In genomic region chr15:67744331-67745058, GRCh38 we compare ENCODE assay signal across 18 cellular contexts.
DNase-seq lines count a peak whose midpoint lies in the region; ATAC-seq and TF ChIP-seq lines count a peak whose summit lies in the region.
"Had no signal": no experiment of that assay in that cellular context is flagged by ENCODE, and none has a peak within 500 bp of the region (broad histone marks: within the 10 kb centered on the region; RNA-seq: fewer than 3 reads in every experiment).

No MANE protein-coding gene starts in this region.

- no peaks in the 10 kb centered on the region for H3K36me3 Mint-ChIP-seq in CD4-positive, alpha-beta T cell (ENCODE audit: low read depth)
- peaks cover 10% of the 10 kb centered on the region for H3K36me3 Mint-ChIP-seq in dendritic cell treated with granulocyte-macrophage colony-stimulating factor and Interleukin-4, amounts not matched to agents 40 ng/mL and 50 ng/mL, for 4 days (ENCODE audit: low read depth)

- no peaks in the 10 kb centered on the region for H3K9me3 ChIP-seq in CD4-positive, alpha-beta T cell (ENCODE audit: control insufficient read depth, low read length)
- no peaks in the 10 kb centered on the region for H3K9me3 ChIP-seq in OCI-LY3 (ENCODE audit: insufficient read depth, low read length)
- H3K9me3 ChIP-seq: neutrophil, right lobe of liver had no signal

- TF ChIP-seq CTCF in CD4-positive, alpha-beta T cell (IDR thresholded peaks at IDR 0.05), result no peak
- TF ChIP-seq CTCF in OCI-LY3 (IDR thresholded peaks at IDR 0.05; ENCODE audit: low read depth, low read length), result no peak

- no peak for ATAC-seq in CD4-positive, alpha-beta T cell (ENCODE audit: poor library complexity)
- no peak for ATAC-seq in HG03095 (IDR thresholded peaks at IDR 0.05; ENCODE audit: unreplicated experiment)
- no peak for ATAC-seq in HG03521 (IDR thresholded peaks at IDR 0.05; ENCODE audit: unreplicated experiment)

- peak overlapping the region; percentile 45 for H3K4me3 Mint-ChIP-seq in CD4-positive, alpha-beta T cell
- H3K4me3 Mint-ChIP-seq in dendritic cell treated with granulocyte-macrophage colony-stimulating factor and Interleukin-4, amounts not matched to agents 40 ng/mL and 50 ng/mL, for 4 days, result no peak overlapping the region

- H3K9me3 Mint-ChIP-seq in CD4-positive, alpha-beta T cell, result no peaks in the 10 kb centered on the region
- H3K9me3 Mint-ChIP-seq in dendritic cell treated with granulocyte-macrophage colony-stimulating factor and Interleukin-4, amounts not matched to agents 40 ng/mL and 50 ng/mL, for 4 days, result no peaks in the 10 kb centered on the region

- CTCF ChIA-PET in CD4-positive, alpha-beta T cell (lab: Charles Lee), result interaction anchor here (1.6 kb wide), 1 partner anchor 13 kb away, joined by 3 read pairs; no protein-coding TSS in a partner anchor

- POLR2A ChIA-PET in CD4-positive, alpha-beta T cell (lab: Charles Lee), result interaction anchor here (1.3 to 3.3 kb wide), 2 partner anchors 11 kb away, joined by 3 to 18 read pairs; no protein-coding TSS in a partner anchor

- peak overlapping the region; percentile 19 for H3K4me2 ChIP-seq in OCI-LY3 (ENCODE audit: low read length)

- peaks cover 64% of the 10 kb centered on the region for H3K4me1 Mint-ChIP-seq in CD4-positive, alpha-beta T cell (ENCODE audit: low read depth)
- H3K4me1 Mint-ChIP-seq in dendritic cell treated with granulocyte-macrophage colony-stimulating factor and Interleukin-4, amounts not matched to agents 40 ng/mL and 50 ng/mL, for 4 days (ENCODE audit: low read depth), result peaks cover 49% of the 10 kb centered on the region

- no peaks in the 10 kb centered on the region for H4K20me1 ChIP-seq in OCI-LY3 (ENCODE audit: insufficient read depth, low read length)

- no peak overlapping the region for H3K9ac ChIP-seq in OCI-LY3 (ENCODE audit: low read length)

- no peak overlapping the region for H3K4me3 ChIP-seq in OCI-LY3 (ENCODE audit: low read length)
- H3K4me3 ChIP-seq: right lobe of liver had no signal

- H3K27ac Mint-ChIP-seq in CD4-positive, alpha-beta T cell, result peak overlapping the region; percentile 24
- peak overlapping the region; percentile 46 for H3K27ac Mint-ChIP-seq in dendritic cell treated with granulocyte-macrophage colony-stimulating factor and Interleukin-4, amounts not matched to agents 40 ng/mL and 50 ng/mL, for 4 days

- no peaks in the 10 kb centered on the region for H3K27me3 Mint-ChIP-seq in CD4-positive, alpha-beta T cell
- H3K27me3 Mint-ChIP-seq in dendritic cell treated with granulocyte-macrophage colony-stimulating factor and Interleukin-4, amounts not matched to agents 40 ng/mL and 50 ng/mL, for 4 days, result no peaks in the 10 kb centered on the region

- H3K79me2 ChIP-seq in OCI-LY3 (ENCODE audit: low read length), result no peaks in the 10 kb centered on the region

- H3K27ac ChIP-seq in CD4-positive, alpha-beta T cell (ENCODE audit: low read depth, low read length), result no peak overlapping the region
- H3K27ac ChIP-seq in OCI-LY3 (ENCODE audit: low read length), result no peak overlapping the region
- H3K27ac ChIP-seq: neutrophil, right lobe of liver had no signal

- no peaks in the 10 kb centered on the region for H3K27me3 ChIP-seq in CD4-positive, alpha-beta T cell (ENCODE audit: control insufficient read depth, insufficient read depth, low read length)
- no peaks in the 10 kb centered on the region for H3K27me3 ChIP-seq in OCI-LY3 (ENCODE audit: low read depth, low read length)
- H3K27me3 ChIP-seq: neutrophil, right lobe of liver had no signal

- no peaks in the 10 kb centered on the region for H3K36me3 ChIP-seq in OCI-LY3 (replicated peaks; ENCODE audit: low read depth, low read length)
- H3K36me3 ChIP-seq: neutrophil, right lobe of liver had no signal

- H3K4me1 ChIP-seq in OCI-LY3 (ENCODE audit: low read length), result peaks cover 14% of the 10 kb centered on the region

- H2AFZ ChIP-seq in OCI-LY3 (ENCODE audit: low read depth, low read length), result no peak overlapping the region

- DNase-seq in CD4-positive, alpha-beta T cell, result no peak
- DNase-seq in EH (ENCODE audit: low read depth), result peak; percentile 18
- DNase-seq in middle frontal gyrus (ENCODE audit: extremely low spot score, low spot score), result no peak
- no peak for DNase-seq in mesenteric fat pad (ENCODE audit: low spot score)
- DNase-seq: activated CD4-positive, CD25-positive, alpha-beta regulatory T cell treated with anti-CD3 and anti-CD28 coated beads, Interleukin-2, amount 50 U/mL, for 72 hours; activated effector memory CD4-positive, alpha-beta T cell treated with Interleukin-2 at 50 U/mL for 16 hours; foreskin melanocyte; GDM1; mammary epithelial cell; NCI-H226; right lobe of liver; stimulated activated CD4-positive, alpha-beta T cell treated with anti-CD3 and anti-CD28 coated beads, Interleukin-4, amount 100 ng/mL, for 1 hour; SW 1271 had no signal

- intact Hi-C loops in CD4-positive, alpha-beta T cell (cut with DNase I, micrococcal nuclease), result no loop called here
- intact Hi-C loops in dendritic cell treated with granulocyte-macrophage colony-stimulating factor and Interleukin-4, amounts not matched to agents 40 ng/mL and 50 ng/mL, for 4 days (cut with micrococcal nuclease), result no loop called here
